12 cellular contexts compared by ENCODE assay signal in the genomic region with DNA sequence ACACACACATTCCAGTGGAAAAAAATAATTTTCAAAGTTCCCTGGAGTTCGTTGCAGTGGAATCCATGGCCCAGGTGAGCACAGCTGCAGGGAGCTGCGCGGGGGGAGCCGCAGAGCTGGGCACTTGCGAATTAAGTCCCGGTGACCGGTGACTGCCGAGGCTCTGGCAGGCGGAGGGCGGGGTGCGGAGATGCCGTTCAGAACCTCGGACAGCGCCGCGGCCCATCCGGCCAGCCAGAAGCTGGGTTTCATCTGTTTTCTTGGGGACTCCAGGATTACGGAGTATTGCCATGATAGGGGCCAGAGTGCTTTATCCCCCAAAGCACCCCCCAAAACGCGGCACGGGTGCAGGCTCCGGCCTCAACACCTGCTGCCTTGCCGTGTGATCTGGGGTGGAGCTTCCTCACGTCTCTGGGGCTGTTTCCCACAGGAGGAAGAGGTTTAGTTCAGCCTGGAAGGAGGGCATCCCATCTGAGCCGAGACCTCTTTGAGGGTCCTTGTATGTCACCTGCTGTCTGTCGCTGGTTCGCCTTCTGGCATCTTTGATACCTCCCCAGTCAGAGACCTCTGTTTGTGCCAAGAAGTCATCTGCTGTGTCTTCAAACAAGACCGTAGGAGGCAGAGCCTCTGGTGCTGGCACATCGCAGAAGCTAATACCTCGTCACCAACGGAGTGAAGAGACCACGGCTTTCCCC.
DNase-seq lines count a peak whose midpoint lies in the region; ATAC-seq, FAIRE-seq and TF ChIP-seq lines count a peak whose summit lies in the region.
"Had no signal": no experiment of that assay in that cellular context is flagged by ENCODE, and none has a peak within 500 bp of the region (broad histone marks: within the 10 kb centered on the region; RNA-seq: fewer than 3 reads in every experiment).

No MANE protein-coding gene starts in this region.

- no peak for TF ChIP-seq POLR2A in GM12878 (IDR thresholded peaks at IDR 0.05; ENCODE audit: low read depth, low read length)

- 17% methylated on average over 32 of the region's 32 CpGs for WGBS in GM12878 (ENCODE audit: insufficient coverage, insufficient replicate concordance, low lambda C conversion rate, missing lambda C conversion rate)

- no peak for TF ChIP-seq RAD21 in GM12878 (IDR thresholded peaks at IDR 0.05; ENCODE audit: insufficient read depth, low read depth, low read length)

- peaks cover 0 to 42% (median 0%) of the 10 kb centered on the region in 11 experiments; a peak in 5 of 22 replicates for H4K20me1 ChIP-seq in BLaER1 treated with 17β-estradiol and CSF1 and Interleukin-3, amounts not matched to agents 10 nM and 100 nM
- no peaks in the 10 kb centered on the region for H4K20me1 ChIP-seq in GM12878 (ENCODE audit: control insufficient read depth, insufficient read depth)

- no peak overlapping the region for H3K4me3 ChIP-seq in BLaER1 treated with 17β-estradiol and CSF1 and Interleukin-3, amounts not matched to agents 10 nM and 100 nM
- no peak overlapping the region for H3K4me3 ChIP-seq in GM12878
- H3K4me3 ChIP-seq in left lung, result no peak overlapping the region
- H3K4me3 ChIP-seq: lung had no signal

- no peaks in the 10 kb centered on the region for H3K27me3 ChIP-seq in BLaER1 treated with 17β-estradiol and CSF1 and Interleukin-3, amounts not matched to agents 10 nM and 100 nM
- H3K27me3 ChIP-seq in GM12878 (replicated peaks in 1 of 2; ENCODE audit: control insufficient read depth in 2 of 2, insufficient read depth in 2 of 2, low read length in 1 of 2), result 0 out of 4 replicates have a peak, but pooled peaks cover 0 to 1% of the 10 kb centered on the region in 2 experiments
- H3K27me3 ChIP-seq in left lung, result peaks cover 0 to 85% of the 10 kb centered on the region in 2 donors

- SMC1A ChIA-PET in GM12878 (lab: Charles Lee; ENCODE audit: uncharacterized antibody, unreplicated experiment), result no interaction called here

- no peak overlapping the region for H3K27ac ChIP-seq in BLaER1 treated with 17β-estradiol and CSF1 and Interleukin-3, amounts not matched to agents 10 nM and 100 nM
- H3K27ac ChIP-seq in GM12878 (ENCODE audit: control insufficient read depth, insufficient read depth) (no peak overlapping the region), left lung (no peak overlapping the region)

- no peaks in the 10 kb centered on the region for H3K79me2 ChIP-seq in GM12878 (ENCODE audit: control insufficient read depth, insufficient read depth, low read length)

- RAD21 ChIA-PET in GM12878 (lab: Charles Lee; ENCODE audit: unreplicated experiment), result no interaction called here

- DNase-seq in HK-2 (ENCODE audit: unreplicated experiment), result peak; percentile 23
- DNase-seq in GM12878 (ENCODE audit: low read depth, low spot score), result no peak
- DNase-seq in left lung, result peak in 1 of 2 donors; percentile 81
- no peak for DNase-seq in GM19239 (ENCODE audit: insufficient read length, low spot score)
- no peak for DNase-seq in effector CD8-positive, alpha-beta T cell (lab: John Stamatoyannopoulos, UW)
- no peak for DNase-seq in NCI-H446 (lab: John Stamatoyannopoulos, UW)
- DNase-seq: activated T-cell treated with anti-CD3 and anti-CD28 coated beads, Interleukin-2, amount 50 U/mL, for 48 hours; stimulated activated naive CD8-positive, alpha-beta T cell treated with anti-CD3 and anti-CD28 coated beads, Interleukin-15, Interleukin-2, amounts not matched to agents 100 U/mL and 50 U/mL, for 24 hours had no signal

- H2AFZ ChIP-seq in GM12878 (ENCODE audit: control insufficient read depth, low read depth, low read length), result no peak overlapping the region

- in situ Hi-C loops in GM12878 (cut with MboI), result no loop called here

- no peak overlapping the region for H3K9ac ChIP-seq in BLaER1 treated with 17β-estradiol and CSF1 and Interleukin-3, amounts not matched to agents 10 nM and 100 nM
- no peak overlapping the region for H3K9ac ChIP-seq in GM12878 (ENCODE audit: control insufficient read depth, insufficient read depth, low read length)

- H3K4me1 ChIP-seq in BLaER1 treated with 17β-estradiol and CSF1 and Interleukin-3, amounts not matched to agents 10 nM and 100 nM, result peaks cover 0 to 15% (median 0%) of the 10 kb centered on the region in 10 experiments; a peak in 5 of 20 replicates
- H3K4me1 ChIP-seq in GM12878 (ENCODE audit: control insufficient read depth, insufficient read depth, low read length) (no peaks in the 10 kb centered on the region), left lung (no peaks in the 10 kb centered on the region)

- BruUV-seq in GM12878 (replicated peaks; lab: Mats Ljungman, UMichigan), result no TSS peak

- peak overlapping the region in 6 of 11 experiments; percentile 16 to 46 (median 27); a peak in 6 of 22 replicates for H3K4me2 ChIP-seq in BLaER1 treated with 17β-estradiol and CSF1 and Interleukin-3, amounts not matched to agents 10 nM and 100 nM
- H3K4me2 ChIP-seq in GM12878 (ENCODE audit: control insufficient read depth, insufficient read depth), result no peak overlapping the region

- TF ChIP-seq CTCF in GM12878 (IDR thresholded peaks at IDR 0.05 in 2 of 3, conservative IDR thresholded peaks at IDR 0.05 in 1 of 3; ENCODE audit: control insufficient read depth in 2 of 3, extremely low read depth in 1 of 3, insufficient read depth in 1 of 3, low read depth in 3 of 3, low read length in 3 of 3) (no peak), left lung (IDR thresholded peaks at IDR 0.05) (no peak)

- no peak for TF ChIP-seq EP300 in GM12878 (IDR thresholded peaks at IDR 0.05; ENCODE audit: borderline replicate concordance in 1 of 2, control insufficient read depth in 1 of 2, low read depth in 2 of 2, low read length in 2 of 2)

- CTCF ChIA-PET in GM12878 (lab: Yijun Ruan, JAX), result no interaction called here

- no peaks in the 10 kb centered on the region for H3K36me3 ChIP-seq in BLaER1 treated with 17β-estradiol and CSF1 and Interleukin-3, amounts not matched to agents 10 nM and 100 nM
- H3K36me3 ChIP-seq in GM12878 (ENCODE audit: control insufficient read depth in 2 of 2, insufficient read depth in 2 of 2, low read length in 1 of 2) (no peaks in the 10 kb centered on the region), left lung (no peaks in the 10 kb centered on the region)

- intact Hi-C loops in GM12878 (cut with micrococcal nuclease; ENCODE audit: unreplicated experiment), result no loop called here
- intact Hi-C loops in left lung (cut with DNase I), result loop anchor here in 1 of 2 donors (10.0 kb wide), 1 partner anchor 62 kb away; no protein-coding TSS in a partner anchor

- peaks cover 4 to 15% (median 12%) of the 10 kb centered on the region in 11 experiments for H3K9me3 ChIP-seq in BLaER1 treated with 17β-estradiol and CSF1 and Interleukin-3, amounts not matched to agents 10 nM and 100 nM (replicated peaks in 1 of 11)
- H3K9me3 ChIP-seq in GM12878 (replicated peaks; ENCODE audit: control insufficient read depth, insufficient read depth, low read length) (no peaks in the 10 kb centered on the region; the same call in 2 of the 3 replicates), left lung (peaks cover 0 to 8% of the 10 kb centered on the region in 2 donors)

- POLR2A ChIA-PET in GM12878 (lab: Charles Lee), result no interaction called here

- FAIRE-seq in GM12878 (lab: Jason Lieb, UNC) (no peak), GM19239 (lab: Jason Lieb, UNC) (no peak)
- FAIRE-seq: endometrium had no signal

- ATAC-seq in GM12878 (0 out of 3 replicates have a peak, but pooled peaks have one; percentile 31), left lung (peak; percentile 56), GM21619 (IDR thresholded peaks at IDR 0.05; ENCODE audit: unreplicated experiment) (no peak)
- ATAC-seq: stimulated activated naive CD8-positive, alpha-beta T cell treated with anti-CD3 and anti-CD28 coated beads, Interleukin-15, Interleukin-2, amounts not matched to agents 100 U/mL and 50 U/mL, for 24 hours had no signal

TF ChIP-seq in GM12878, 131 proteins besides CTCF, POLR2A, EP300 and RAD21:
- peak; percentile 91 for TF ChIP-seq REST (IDR thresholded peaks at IDR 0.05; ENCODE audit: low read depth, low read length)
- TF ChIP-seq KAT2A (conservative IDR thresholded peaks at IDR 0.05; ENCODE audit: control insufficient read depth, low read depth, low read length), result no peak
